ENCODE assay signal across 2 cellular contexts in the genomic region with DNA sequence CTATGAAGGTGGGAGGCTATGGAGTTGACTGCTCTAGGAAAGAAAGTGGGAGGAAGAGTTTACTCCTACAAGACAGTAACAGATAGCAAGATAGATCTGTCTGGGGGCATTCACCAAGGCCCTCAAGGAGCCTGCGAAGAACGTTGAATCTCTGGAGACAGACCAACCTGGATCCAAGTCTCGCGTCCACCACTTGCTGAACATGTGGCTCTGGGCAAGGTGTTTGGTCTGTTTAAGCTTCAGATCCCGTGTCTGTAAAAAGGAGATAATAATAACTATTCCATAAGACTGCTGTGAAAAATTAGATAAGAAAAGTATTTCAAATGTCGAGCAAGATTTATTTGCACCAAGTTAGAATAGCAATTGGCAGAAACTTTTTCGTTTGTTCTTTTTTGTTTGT.
TF ChIP-seq lines count a peak whose summit lies in the region.

No MANE protein-coding gene starts in this region.

TF ChIP-seq in IMR-90, 13 proteins besides CTCF, POLR2A, EP300 and RAD21:
- no peak for TF ChIP-seq FOS (IDR thresholded peaks at IDR 0.05; ENCODE audit: low read depth, low read length)
- TF ChIP-seq, protein P1, sequence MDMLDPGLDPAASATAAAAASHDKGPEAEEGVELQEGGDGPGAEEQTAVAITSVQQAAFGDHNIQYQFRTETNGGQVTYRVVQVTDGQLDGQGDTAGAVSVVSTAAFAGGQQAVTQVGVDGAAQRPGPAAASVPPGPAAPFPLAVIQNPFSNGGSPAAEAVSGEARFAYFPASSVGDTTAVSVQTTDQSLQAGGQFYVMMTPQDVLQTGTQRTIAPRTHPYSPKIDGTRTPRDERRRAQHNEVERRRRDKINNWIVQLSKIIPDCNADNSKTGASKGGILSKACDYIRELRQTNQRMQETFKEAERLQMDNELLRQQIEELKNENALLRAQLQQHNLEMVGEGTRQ (IDR thresholded peaks at IDR 0.05; ENCODE audit: low read depth, low read length), result no peak
- no peak for TF ChIP-seq BHLHE40 (IDR thresholded peaks at IDR 0.05; ENCODE audit: low read depth, low read length)
- TF ChIP-seq RCOR1 (IDR thresholded peaks at IDR 0.05; ENCODE audit: insufficient replicate concordance, low read length), result no peak
- TF ChIP-seq, protein P2, sequence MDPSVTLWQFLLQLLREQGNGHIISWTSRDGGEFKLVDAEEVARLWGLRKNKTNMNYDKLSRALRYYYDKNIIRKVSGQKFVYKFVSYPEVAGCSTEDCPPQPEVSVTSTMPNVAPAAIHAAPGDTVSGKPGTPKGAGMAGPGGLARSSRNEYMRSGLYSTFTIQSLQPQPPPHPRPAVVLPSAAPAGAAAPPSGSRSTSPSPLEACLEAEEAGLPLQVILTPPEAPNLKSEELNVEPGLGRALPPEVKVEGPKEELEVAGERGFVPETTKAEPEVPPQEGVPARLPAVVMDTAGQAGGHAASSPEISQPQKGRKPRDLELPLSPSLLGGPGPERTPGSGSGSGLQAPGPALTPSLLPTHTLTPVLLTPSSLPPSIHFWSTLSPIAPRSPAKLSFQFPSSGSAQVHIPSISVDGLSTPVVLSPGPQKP (IDR thresholded peaks at IDR 0.05; ENCODE audit: borderline replicate concordance, low read depth, low read length), result no peak
- TF ChIP-seq NFE2L2 (IDR thresholded peaks at IDR 0.05; ENCODE audit: low read depth, low read length), result no peak
- no peak for TF ChIP-seq MXI1 (IDR thresholded peaks at IDR 0.05; ENCODE audit: borderline replicate concordance, low read depth, low read length)
- no peak for TF ChIP-seq CEBPB (IDR thresholded peaks at IDR 0.05; ENCODE audit: low read depth, low read length)
- no peak for TF ChIP-seq MAZ (IDR thresholded peaks at IDR 0.05; ENCODE audit: borderline replicate concordance, low read depth, low read length)
- TF ChIP-seq CHD1 (IDR thresholded peaks at IDR 0.05; ENCODE audit: low read depth, low read length), result no peak
- TF ChIP-seq RFX5 (IDR thresholded peaks at IDR 0.05; ENCODE audit: low read depth, low read length), result no peak
- TF ChIP-seq MAFK (IDR thresholded peaks at IDR 0.05; ENCODE audit: low read depth, low read length), result no peak
- TF ChIP-seq SMC3 (IDR thresholded peaks at IDR 0.05; ENCODE audit: low read depth, low read length), result no peak

TF ChIP-seq in K562, 482 proteins besides CTCF, POLR2A, EP300 and RAD21 (continues in another document):
- TF ChIP-seq HDAC3 (IDR thresholded peaks at IDR 0.05; ENCODE audit: borderline replicate concordance, partially characterized antibody), result peak; percentile 74
- TF ChIP-seq L3MBTL2 (IDR thresholded peaks at IDR 0.05), result peak; percentile 82
- peak; percentile 71; the same call in 1 of the 2 replicates for TF ChIP-seq HDAC2 (IDR thresholded peaks at IDR 0.05)
- TF ChIP-seq ZNF24 (IDR thresholded peaks at IDR 0.05), result no peak
- TF ChIP-seq, protein P3, sequence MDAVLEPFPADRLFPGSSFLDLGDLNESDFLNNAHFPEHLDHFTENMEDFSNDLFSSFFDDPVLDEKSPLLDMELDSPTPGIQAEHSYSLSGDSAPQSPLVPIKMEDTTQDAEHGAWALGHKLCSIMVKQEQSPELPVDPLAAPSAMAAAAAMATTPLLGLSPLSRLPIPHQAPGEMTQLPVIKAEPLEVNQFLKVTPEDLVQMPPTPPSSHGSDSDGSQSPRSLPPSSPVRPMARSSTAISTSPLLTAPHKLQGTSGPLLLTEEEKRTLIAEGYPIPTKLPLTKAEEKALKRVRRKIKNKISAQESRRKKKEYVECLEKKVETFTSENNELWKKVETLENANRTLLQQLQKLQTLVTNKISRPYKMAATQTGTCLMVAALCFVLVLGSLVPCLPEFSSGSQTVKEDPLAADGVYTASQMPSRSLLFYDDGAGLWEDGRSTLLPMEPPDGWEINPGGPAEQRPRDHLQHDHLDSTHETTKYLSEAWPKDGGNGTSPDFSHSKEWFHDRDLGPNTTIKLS (IDR thresholded peaks at IDR 0.05; ENCODE audit: borderline replicate concordance, low read depth), result 0 out of 2 replicates have a peak, but pooled peaks have one; percentile 32
- no peak for TF ChIP-seq ZNF140 (CRISPR knock-in tag; IDR thresholded peaks at IDR 0.05)
- peak; percentile 93 for TF ChIP-seq MEIS2 (IDR thresholded peaks at IDR 0.05; ENCODE audit: partially characterized antibody)
- peak; percentile 57; the same call in 1 of the 2 replicates for TF ChIP-seq SMARCE1 (IDR thresholded peaks at IDR 0.05)
- peak; percentile 86 for TF ChIP-seq CC2D1A (IDR thresholded peaks at IDR 0.05)
- TF ChIP-seq, protein P4, sequence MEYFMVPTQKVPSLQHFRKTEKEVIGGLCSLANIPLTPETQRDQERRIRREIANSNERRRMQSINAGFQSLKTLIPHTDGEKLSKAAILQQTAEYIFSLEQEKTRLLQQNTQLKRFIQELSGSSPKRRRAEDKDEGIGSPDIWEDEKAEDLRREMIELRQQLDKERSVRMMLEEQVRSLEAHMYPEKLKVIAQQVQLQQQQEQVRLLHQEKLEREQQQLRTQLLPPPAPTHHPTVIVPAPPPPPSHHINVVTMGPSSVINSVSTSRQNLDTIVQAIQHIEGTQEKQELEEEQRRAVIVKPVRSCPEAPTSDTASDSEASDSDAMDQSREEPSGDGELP (CRISPR knock-in tag; IDR thresholded peaks at IDR 0.05; ENCODE audit: borderline replicate concordance), result peak; percentile 46; the same call in 1 of the 2 replicates
- TF ChIP-seq ZNF444 (CRISPR knock-in tag; IDR thresholded peaks at IDR 0.05), result no peak
- peak; percentile 94 for TF ChIP-seq ARID1B (IDR thresholded peaks at IDR 0.05)
- TF ChIP-seq EP400 (IDR thresholded peaks at IDR 0.05), result peak; percentile 27; the same call in 1 of the 2 replicates
- TF ChIP-seq SMARCC2 (IDR thresholded peaks at IDR 0.05; ENCODE audit: low read depth), result peak; percentile 79; the same call in 1 of the 2 replicates
- peak; percentile 78 to 86 for TF ChIP-seq KDM1A (IDR thresholded peaks at IDR 0.05)
- 0 out of 2 replicates have a peak, but pooled peaks have one; percentile 33 for TF ChIP-seq MXI1 (IDR thresholded peaks at IDR 0.05; ENCODE audit: low read depth, low read length)
- 0 out of 2 replicates have a peak, but pooled peaks have one; percentile 21 for TF ChIP-seq TARDBP (IDR thresholded peaks at IDR 0.05)
- peak; percentile 96 for TF ChIP-seq PML (IDR thresholded peaks at IDR 0.05; ENCODE audit: low read length)
- peak; percentile 40; the same call in 1 of the 2 replicates for TF ChIP-seq CTBP1 (IDR thresholded peaks at IDR 0.05; ENCODE audit: borderline replicate concordance)
- no peak for TF ChIP-seq ZNF431 (CRISPR knock-in tag; IDR thresholded peaks at IDR 0.05)
- peak; percentile 79 for TF ChIP-seq GATA2 (CRISPR knock-in tag; IDR thresholded peaks at IDR 0.05)
- TF ChIP-seq MYC (IDR thresholded peaks at IDR 0.05; ENCODE audit: low read depth, low read length), result peak; percentile 74
- no peak for TF ChIP-seq MYC (CRISPR knock-in tag; IDR thresholded peaks at IDR 0.05; ENCODE audit: borderline replicate concordance, low read depth)
- TF ChIP-seq, protein P5, sequence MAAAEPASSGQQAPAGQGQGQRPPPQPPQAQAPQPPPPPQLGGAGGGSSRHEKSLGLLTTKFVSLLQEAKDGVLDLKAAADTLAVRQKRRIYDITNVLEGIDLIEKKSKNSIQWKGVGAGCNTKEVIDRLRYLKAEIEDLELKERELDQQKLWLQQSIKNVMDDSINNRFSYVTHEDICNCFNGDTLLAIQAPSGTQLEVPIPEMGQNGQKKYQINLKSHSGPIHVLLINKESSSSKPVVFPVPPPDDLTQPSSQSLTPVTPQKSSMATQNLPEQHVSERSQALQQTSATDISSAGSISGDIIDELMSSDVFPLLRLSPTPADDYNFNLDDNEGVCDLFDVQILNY (CRISPR knock-in tag; IDR thresholded peaks at IDR 0.05), result no peak
- peak; percentile 88 for TF ChIP-seq KLF16 (IDR thresholded peaks at IDR 0.05)
- TF ChIP-seq DPF2 (IDR thresholded peaks at IDR 0.05), result peak; percentile 88
- peak; percentile 34; the same call in 1 of the 2 replicates for TF ChIP-seq CREB1 (IDR thresholded peaks at IDR 0.05)
- no peak for TF ChIP-seq CREB1 (CRISPR knock-in tag; IDR thresholded peaks at IDR 0.05)
- TF ChIP-seq ZNF174 (CRISPR knock-in tag; IDR thresholded peaks at IDR 0.05), result no peak
- TF ChIP-seq, protein P6, sequence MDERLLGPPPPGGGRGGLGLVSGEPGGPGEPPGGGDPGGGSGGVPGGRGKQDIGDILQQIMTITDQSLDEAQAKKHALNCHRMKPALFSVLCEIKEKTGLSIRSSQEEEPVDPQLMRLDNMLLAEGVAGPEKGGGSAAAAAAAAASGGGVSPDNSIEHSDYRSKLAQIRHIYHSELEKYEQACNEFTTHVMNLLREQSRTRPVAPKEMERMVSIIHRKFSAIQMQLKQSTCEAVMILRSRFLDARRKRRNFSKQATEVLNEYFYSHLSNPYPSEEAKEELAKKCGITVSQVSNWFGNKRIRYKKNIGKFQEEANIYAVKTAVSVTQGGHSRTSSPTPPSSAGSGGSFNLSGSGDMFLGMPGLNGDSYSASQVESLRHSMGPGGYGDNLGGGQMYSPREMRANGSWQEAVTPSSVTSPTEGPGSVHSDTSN (CRISPR knock-in tag; IDR thresholded peaks at IDR 0.05; ENCODE audit: low read depth), result no peak
- TF ChIP-seq, protein P6 (tag; conservative IDR thresholded peaks at IDR 0.05; ENCODE audit: low read depth), result peak; percentile 70
- TF ChIP-seq, protein P7, sequence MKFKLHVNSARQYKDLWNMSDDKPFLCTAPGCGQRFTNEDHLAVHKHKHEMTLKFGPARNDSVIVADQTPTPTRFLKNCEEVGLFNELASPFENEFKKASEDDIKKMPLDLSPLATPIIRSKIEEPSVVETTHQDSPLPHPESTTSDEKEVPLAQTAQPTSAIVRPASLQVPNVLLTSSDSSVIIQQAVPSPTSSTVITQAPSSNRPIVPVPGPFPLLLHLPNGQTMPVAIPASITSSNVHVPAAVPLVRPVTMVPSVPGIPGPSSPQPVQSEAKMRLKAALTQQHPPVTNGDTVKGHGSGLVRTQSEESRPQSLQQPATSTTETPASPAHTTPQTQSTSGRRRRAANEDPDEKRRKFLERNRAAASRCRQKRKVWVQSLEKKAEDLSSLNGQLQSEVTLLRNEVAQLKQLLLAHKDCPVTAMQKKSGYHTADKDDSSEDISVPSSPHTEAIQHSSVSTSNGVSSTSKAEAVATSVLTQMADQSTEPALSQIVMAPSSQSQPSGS (CRISPR knock-in tag; IDR thresholded peaks at IDR 0.05), result no peak
- peak; percentile 55; the same call in 1 of the 2 replicates for TF ChIP-seq BHLHE40 (IDR thresholded peaks at IDR 0.05; ENCODE audit: low read length)
- no peak for TF ChIP-seq ZNF384 (IDR thresholded peaks at IDR 0.05; ENCODE audit: low read depth, low read length)
- TF ChIP-seq, protein P8, sequence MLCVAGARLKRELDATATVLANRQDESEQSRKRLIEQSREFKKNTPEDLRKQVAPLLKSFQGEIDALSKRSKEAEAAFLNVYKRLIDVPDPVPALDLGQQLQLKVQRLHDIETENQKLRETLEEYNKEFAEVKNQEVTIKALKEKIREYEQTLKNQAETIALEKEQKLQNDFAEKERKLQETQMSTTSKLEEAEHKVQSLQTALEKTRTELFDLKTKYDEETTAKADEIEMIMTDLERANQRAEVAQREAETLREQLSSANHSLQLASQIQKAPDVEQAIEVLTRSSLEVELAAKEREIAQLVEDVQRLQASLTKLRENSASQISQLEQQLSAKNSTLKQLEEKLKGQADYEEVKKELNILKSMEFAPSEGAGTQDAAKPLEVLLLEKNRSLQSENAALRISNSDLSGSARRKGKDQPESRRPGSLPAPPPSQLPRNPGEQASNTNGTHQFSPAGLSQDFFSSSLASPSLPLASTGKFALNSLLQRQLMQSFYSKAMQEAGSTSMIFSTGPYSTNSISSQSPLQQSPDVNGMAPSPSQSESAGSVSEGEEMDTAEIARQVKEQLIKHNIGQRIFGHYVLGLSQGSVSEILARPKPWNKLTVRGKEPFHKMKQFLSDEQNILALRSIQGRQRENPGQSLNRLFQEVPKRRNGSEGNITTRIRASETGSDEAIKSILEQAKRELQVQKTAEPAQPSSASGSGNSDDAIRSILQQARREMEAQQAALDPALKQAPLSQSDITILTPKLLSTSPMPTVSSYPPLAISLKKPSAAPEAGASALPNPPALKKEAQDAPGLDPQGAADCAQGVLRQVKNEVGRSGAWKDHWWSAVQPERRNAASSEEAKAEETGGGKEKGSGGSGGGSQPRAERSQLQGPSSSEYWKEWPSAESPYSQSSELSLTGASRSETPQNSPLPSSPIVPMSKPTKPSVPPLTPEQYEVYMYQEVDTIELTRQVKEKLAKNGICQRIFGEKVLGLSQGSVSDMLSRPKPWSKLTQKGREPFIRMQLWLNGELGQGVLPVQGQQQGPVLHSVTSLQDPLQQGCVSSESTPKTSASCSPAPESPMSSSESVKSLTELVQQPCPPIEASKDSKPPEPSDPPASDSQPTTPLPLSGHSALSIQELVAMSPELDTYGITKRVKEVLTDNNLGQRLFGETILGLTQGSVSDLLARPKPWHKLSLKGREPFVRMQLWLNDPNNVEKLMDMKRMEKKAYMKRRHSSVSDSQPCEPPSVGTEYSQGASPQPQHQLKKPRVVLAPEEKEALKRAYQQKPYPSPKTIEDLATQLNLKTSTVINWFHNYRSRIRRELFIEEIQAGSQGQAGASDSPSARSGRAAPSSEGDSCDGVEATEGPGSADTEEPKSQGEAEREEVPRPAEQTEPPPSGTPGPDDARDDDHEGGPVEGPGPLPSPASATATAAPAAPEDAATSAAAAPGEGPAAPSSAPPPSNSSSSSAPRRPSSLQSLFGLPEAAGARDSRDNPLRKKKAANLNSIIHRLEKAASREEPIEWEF (CRISPR knock-in tag; IDR thresholded peaks at IDR 0.05), result 0 out of 2 replicates have a peak, but pooled peaks have one; percentile 39
- TF ChIP-seq MAZ (CRISPR knock-in tag; conservative IDR thresholded peaks at IDR 0.05 in 1 of 2, IDR thresholded peaks at IDR 0.05 in 1 of 2), result 0 out of 4 replicates have a peak, but pooled peaks of 1 of the 2 experiments have one; percentile 45
- TF ChIP-seq, protein P9, sequence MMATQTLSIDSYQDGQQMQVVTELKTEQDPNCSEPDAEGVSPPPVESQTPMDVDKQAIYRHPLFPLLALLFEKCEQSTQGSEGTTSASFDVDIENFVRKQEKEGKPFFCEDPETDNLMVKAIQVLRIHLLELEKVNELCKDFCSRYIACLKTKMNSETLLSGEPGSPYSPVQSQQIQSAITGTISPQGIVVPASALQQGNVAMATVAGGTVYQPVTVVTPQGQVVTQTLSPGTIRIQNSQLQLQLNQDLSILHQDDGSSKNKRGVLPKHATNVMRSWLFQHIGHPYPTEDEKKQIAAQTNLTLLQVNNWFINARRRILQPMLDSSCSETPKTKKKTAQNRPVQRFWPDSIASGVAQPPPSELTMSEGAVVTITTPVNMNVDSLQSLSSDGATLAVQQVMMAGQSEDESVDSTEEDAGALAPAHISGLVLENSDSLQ (IDR thresholded peaks at IDR 0.05), result peak; percentile 59; the same call in 1 of the 2 replicates
- TF ChIP-seq MTA2 (IDR thresholded peaks at IDR 0.05; ENCODE audit: low read depth), result peak; percentile 93
- peak; percentile 85 for TF ChIP-seq PHB2 (IDR thresholded peaks at IDR 0.05; ENCODE audit: low read depth)
